ENCODE assay signal across 29 cellular contexts in genomic region chr11:68163691-68164090, GRCh38.
"Had no signal": no experiment of that assay in that cellular context is flagged by ENCODE, and none has a peak within 500 bp of the region (broad histone marks: within the 10 kb centered on the region; RNA-seq: fewer than 3 reads in every experiment).

No MANE protein-coding gene starts in this region.

- H3K27ac ChIP-seq: adrenal gland, body of pancreas, breast epithelium, KMS-11, SJCRH30, SK-N-MC had no signal

- H3K36me3 Mint-ChIP-seq: activated naive CD4-positive, alpha-beta T cell treated with anti-CD3 and anti-CD28 coated beads, Interleukin-2, amount 50 U/mL, for 72 hours had no signal

- H3K4me1 Mint-ChIP-seq: activated B cell treated with CpG ODN at 0.5 μM for 24 hours had no signal

- H3K4me1 ChIP-seq: breast epithelium, SJCRH30 had no signal

- H3K4me3 Mint-ChIP-seq: activated B cell treated with CpG ODN at 0.5 μM for 24 hours; activated CD4-positive, alpha-beta memory T cell treated with anti-CD3 and anti-CD28 coated beads for 36 hours; activated naive CD4-positive, alpha-beta T cell treated with anti-CD3 and anti-CD28 coated beads for 36 hours; activated T-cell treated with anti-CD3 and anti-CD28 coated beads, Interleukin-2, amount 50 U/mL, for 4 hours; activated T-helper 1 cell treated with anti-CD3 and anti-CD28 coated beads, Interleukin-12 subunit alpha, Interleukin-12 subunit beta, Interleukin-2, Interleukin-4 antibody, amounts not matched to agents 30 ng/mL and 10 ng/mL and 1 ng/mL, durations not matched to agents 14 hours and 24 hours and 36 hours; T-helper 1 cell treated with Interleukin-12 subunit alpha and Interleukin-12 subunit beta and Interleukin-4 antibody, amounts not matched to agents 30 μg/mL and 1 μg/mL, for 36 hours; T-helper 2 cell treated with Interferon-gamma antibody and Interleukin-4, amounts not matched to agents 5 μg/mL and 100 μg/mL, for 36 hours had no signal

- ATAC-seq: activated T-cell treated with anti-CD3 and anti-CD28 coated beads, Interleukin-2, amount 50 U/mL, for 4 hours; body of pancreas had no signal

- H3K27me3 ChIP-seq: adrenal gland, body of pancreas, breast epithelium, SJCRH30 had no signal

- H3K4me2 ChIP-seq: KMS-11 had no signal

- H3K27ac Mint-ChIP-seq: activated B cell treated with CpG ODN at 0.5 μM for 24 hours; activated CD4-positive, alpha-beta memory T cell treated with anti-CD3 and anti-CD28 coated beads for 36 hours; activated naive CD4-positive, alpha-beta T cell treated with anti-CD3 and anti-CD28 coated beads for 36 hours; activated T-helper 1 cell treated with anti-CD3 and anti-CD28 coated beads, Interleukin-12 subunit alpha, Interleukin-12 subunit beta, Interleukin-2, Interleukin-4 antibody, amounts not matched to agents 30 ng/mL and 10 ng/mL and 1 ng/mL, durations not matched to agents 14 hours and 24 hours and 36 hours; T-helper 1 cell treated with Interleukin-12 subunit alpha and Interleukin-12 subunit beta and Interleukin-4 antibody, amounts not matched to agents 30 μg/mL and 1 μg/mL, for 36 hours; T-helper 2 cell treated with Interferon-gamma antibody and Interleukin-4, amounts not matched to agents 5 μg/mL and 100 μg/mL, for 36 hours had no signal

- DNase-seq: activated B cell treated with CpG ODN at 0.5 μM for 24 hours; activated CD4-positive, alpha-beta memory T cell treated with anti-CD3 and anti-CD28 coated beads for 36 hours; activated CD4-positive, alpha-beta T cell treated with anti-CD3 and anti-CD28 coated beads for 4 hours; activated CD4-positive, alpha-beta T cell treated with anti-CD3 and anti-CD28 coated beads, Interleukin-2, amount 50 U/mL, for 1 hour; activated CD4-positive, CD25-positive, alpha-beta regulatory T cell treated with anti-CD3 and anti-CD28 coated beads, Interleukin-2, amount 50 U/mL, for 72 hours; activated CD8-positive, alpha-beta memory T cell treated with anti-CD3 and anti-CD28 coated beads, Interleukin-2, amount 50 U/mL, for 4 hours; activated gamma-delta T cell treated with Interleukin-2 at 50 U/mL for 16 hours; activated naive CD4-positive, alpha-beta T cell treated with anti-CD3 and anti-CD28 coated beads for 36 hours; activated T-cell treated with anti-CD3 and anti-CD28 coated beads for 4 hours; activated T-cell treated with anti-CD3 and anti-CD28 coated beads, Interleukin-2, amount 50 U/mL, for 4 hours; adrenal gland; body of pancreas; central memory CD4-positive, alpha-beta T cell; MM.1S; MV-4-11; NCI-H1092; NCI-H1436 treated with DMSO at 0.1 percent for 48 hours; NCI-H1694 treated with DMSO at 0.1 percent for 48 hours; NCI-H2029; NCI-H524 treated with DMSO at 0.1 percent for 48 hours; SHP77; SJCRH30 had no signal

- H3K9me3 Mint-ChIP-seq: activated B cell treated with CpG ODN at 0.5 μM for 24 hours; activated CD4-positive, alpha-beta memory T cell treated with anti-CD3 and anti-CD28 coated beads for 36 hours; activated naive CD4-positive, alpha-beta T cell treated with anti-CD3 and anti-CD28 coated beads for 36 hours; activated naive CD4-positive, alpha-beta T cell treated with anti-CD3 and anti-CD28 coated beads, Interleukin-2, amount 50 U/mL, for 72 hours; activated T-cell treated with anti-CD3 and anti-CD28 coated beads, Interleukin-2, amount 50 U/mL, for 4 hours; activated T-helper 1 cell treated with anti-CD3 and anti-CD28 coated beads, Interleukin-12 subunit alpha, Interleukin-12 subunit beta, Interleukin-2, Interleukin-4 antibody, amounts not matched to agents 30 ng/mL and 10 ng/mL and 1 ng/mL, durations not matched to agents 14 hours and 24 hours and 36 hours; T-helper 1 cell treated with Interleukin-12 subunit alpha and Interleukin-12 subunit beta and Interleukin-4 antibody, amounts not matched to agents 30 μg/mL and 1 μg/mL, for 36 hours; T-helper 2 cell treated with Interferon-gamma antibody and Interleukin-4, amounts not matched to agents 5 μg/mL and 100 μg/mL, for 36 hours had no signal

- H3K27me3 Mint-ChIP-seq: activated B cell treated with CpG ODN at 0.5 μM for 24 hours; activated CD4-positive, alpha-beta memory T cell treated with anti-CD3 and anti-CD28 coated beads for 36 hours had no signal

- H3K9me3 ChIP-seq: adrenal gland, body of pancreas, breast epithelium, SJCRH30 had no signal

- H3K4me3 ChIP-seq: adrenal gland, body of pancreas, breast epithelium, SJCRH30, SK-N-MC had no signal

- H3K36me3 ChIP-seq: breast epithelium had no signal

- H3K9ac ChIP-seq: KMS-11 had no signal
